Comparison of ENCODE assay signal across 25 cellular contexts in the genomic region with DNA sequence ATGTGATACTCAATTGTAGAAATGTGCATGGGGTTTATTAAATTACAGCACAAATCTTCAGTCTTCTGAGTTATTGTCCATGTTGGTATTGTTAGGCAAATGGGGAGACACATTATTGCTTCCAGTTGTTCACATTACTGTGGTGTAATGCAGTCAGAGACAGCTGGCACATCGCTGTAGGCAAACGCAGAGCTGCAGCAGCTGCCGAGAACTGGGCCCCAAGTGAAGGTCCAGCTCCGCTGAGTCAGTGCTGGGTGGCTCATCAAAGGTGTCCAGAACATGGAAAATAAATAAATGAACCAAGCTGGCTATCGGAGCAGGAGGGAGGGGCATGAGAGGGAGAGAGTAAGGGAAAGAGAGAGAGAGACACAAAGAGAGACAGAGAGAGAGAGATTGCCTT.
"Had no signal": no experiment of that assay in that cellular context is flagged by ENCODE, and none has a peak within 500 bp of the region (broad histone marks: within the 10 kb centered on the region; RNA-seq: fewer than 3 reads in every experiment).

No MANE protein-coding gene starts in this region.

- H3K4me1 Mint-ChIP-seq: activated CD4-positive, alpha-beta T cell treated with anti-CD3 and anti-CD28 coated beads, Interleukin-2, amount 10 ng/mL, durations not matched to agents 24 days and 14 days had no signal

- H3K27ac ChIP-seq: brain microvascular endothelial cell, gastroesophageal sphincter, heart left ventricle, neutrophil, right lobe of liver, skin epidermis, upper lobe of left lung, vagina had no signal

- H3K36me3 ChIP-seq: brain microvascular endothelial cell, gastroesophageal sphincter, heart left ventricle, neutrophil, right lobe of liver, upper lobe of left lung, vagina had no signal

- DNase-seq: activated CD4-positive, alpha-beta memory T cell treated with anti-CD3 and anti-CD28 coated beads for 36 hours; activated CD4-positive, alpha-beta T cell treated with anti-CD3 and anti-CD28 coated beads, Interleukin-2, amount 10 ng/mL, durations not matched to agents 24 days and 14 days; activated CD4-positive, CD25-positive, alpha-beta regulatory T cell treated with anti-CD3 and anti-CD28 coated beads, Interleukin-2, amount 50 U/mL, for 72 hours; activated CD8-positive, alpha-beta memory T cell treated with anti-CD3 and anti-CD28 coated beads, Interleukin-2, amount 50 U/mL, for 48 hours; activated gamma-delta T cell; activated naive CD4-positive, alpha-beta T cell treated with anti-CD3 and anti-CD28 coated beads, Interleukin-2, amount 50 U/mL, for 16 hours; activated T-cell treated with anti-CD3 and anti-CD28 coated beads, Interleukin-2, amount 50 U/mL, for 24 hours; amniotic stem cell; brain microvascular endothelial cell; caudate nucleus; cortex of kidney; effector memory CD8-positive, alpha-beta T cell; heart left ventricle; right lobe of liver; stimulated activated CD4-positive, alpha-beta T cell treated with anti-CD3 and anti-CD28 coated beads, Interleukin-12 subunit alpha, Interleukin-12 subunit beta, amount 100 ng/mL, for 4 hours; stimulated activated CD4-positive, alpha-beta T cell treated with anti-CD3 and anti-CD28 coated beads, Interleukin-4, amount 100 ng/mL, for 1 hour; stimulated activated naive CD8-positive, alpha-beta T cell treated with anti-CD3 and anti-CD28 coated beads, Interleukin-15, Interleukin-2, amounts not matched to agents 100 U/mL and 50 U/mL, for 24 hours; T-helper 2 cell; upper lobe of left lung had no signal

- H3K27ac Mint-ChIP-seq: activated CD4-positive, alpha-beta memory T cell treated with anti-CD3 and anti-CD28 coated beads for 36 hours; activated CD4-positive, alpha-beta T cell treated with anti-CD3 and anti-CD28 coated beads, Interleukin-2, amount 10 ng/mL, durations not matched to agents 24 days and 14 days; activated T-cell treated with anti-CD3 and anti-CD28 coated beads, Interleukin-2, amount 50 U/mL, for 24 hours; effector memory CD8-positive, alpha-beta T cell; nephron; progenitor cell of endocrine pancreas had no signal

- H3K27me3 Mint-ChIP-seq: activated CD4-positive, alpha-beta T cell treated with anti-CD3 and anti-CD28 coated beads, Interleukin-2, amount 10 ng/mL, durations not matched to agents 24 days and 14 days; progenitor cell of endocrine pancreas had no signal

- H3K9me3 Mint-ChIP-seq: activated CD4-positive, alpha-beta memory T cell treated with anti-CD3 and anti-CD28 coated beads for 36 hours; activated CD4-positive, alpha-beta T cell treated with anti-CD3 and anti-CD28 coated beads, Interleukin-2, amount 10 ng/mL, durations not matched to agents 24 days and 14 days; activated T-cell treated with anti-CD3 and anti-CD28 coated beads, Interleukin-2, amount 50 U/mL, for 24 hours; effector memory CD8-positive, alpha-beta T cell; nephron had no signal

- H3K4me3 ChIP-seq: gastroesophageal sphincter, heart left ventricle, right lobe of liver, skin epidermis, upper lobe of left lung, vagina had no signal

- H3K27me3 ChIP-seq: brain microvascular endothelial cell, neutrophil, right lobe of liver, upper lobe of left lung, vagina had no signal

- H3K9me3 ChIP-seq: gastroesophageal sphincter, neutrophil, right lobe of liver, upper lobe of left lung, vagina had no signal

- H3K4me1 ChIP-seq: gastroesophageal sphincter, heart left ventricle, right lobe of liver, upper lobe of left lung, vagina had no signal

- ATAC-seq: effector memory CD8-positive, alpha-beta T cell; gastroesophageal sphincter; heart left ventricle; right lobe of liver; stimulated activated naive CD8-positive, alpha-beta T cell treated with anti-CD3 and anti-CD28 coated beads, Interleukin-15, Interleukin-2, amounts not matched to agents 100 U/mL and 50 U/mL, for 24 hours had no signal

- H3K36me3 Mint-ChIP-seq: activated CD4-positive, alpha-beta memory T cell treated with anti-CD3 and anti-CD28 coated beads for 36 hours had no signal

- H3K4me3 Mint-ChIP-seq: activated CD4-positive, alpha-beta memory T cell treated with anti-CD3 and anti-CD28 coated beads for 36 hours; activated CD4-positive, alpha-beta T cell treated with anti-CD3 and anti-CD28 coated beads, Interleukin-2, amount 10 ng/mL, durations not matched to agents 24 days and 14 days; activated T-cell treated with anti-CD3 and anti-CD28 coated beads, Interleukin-2, amount 50 U/mL, for 24 hours; effector memory CD8-positive, alpha-beta T cell; nephron had no signal
